1 cellular context compared by ENCODE assay signal in genomic region chr6:26328265-26328844, GRCh38.
TF ChIP-seq lines count a peak whose summit lies in the region.

No MANE protein-coding gene starts in this region.

TF ChIP-seq in HepG2, 621 proteins besides CTCF, POLR2A, EP300 and RAD21 (continued from another document):
- TF ChIP-seq ZNF615 (CRISPR knock-in tag; IDR thresholded peaks at IDR 0.05; ENCODE audit: borderline replicate concordance) (no peak), ZNF567 (CRISPR knock-in tag; IDR thresholded peaks at IDR 0.05; ENCODE audit: borderline replicate concordance) (no peak), ZNF770 (CRISPR knock-in tag; IDR thresholded peaks at IDR 0.05) (no peak), ZNF619 (CRISPR knock-in tag; IDR thresholded peaks at IDR 0.05) (no peak)
TF ChIP-seq in HepG2: peak in this region for 20.
